In the genomic region with DNA sequence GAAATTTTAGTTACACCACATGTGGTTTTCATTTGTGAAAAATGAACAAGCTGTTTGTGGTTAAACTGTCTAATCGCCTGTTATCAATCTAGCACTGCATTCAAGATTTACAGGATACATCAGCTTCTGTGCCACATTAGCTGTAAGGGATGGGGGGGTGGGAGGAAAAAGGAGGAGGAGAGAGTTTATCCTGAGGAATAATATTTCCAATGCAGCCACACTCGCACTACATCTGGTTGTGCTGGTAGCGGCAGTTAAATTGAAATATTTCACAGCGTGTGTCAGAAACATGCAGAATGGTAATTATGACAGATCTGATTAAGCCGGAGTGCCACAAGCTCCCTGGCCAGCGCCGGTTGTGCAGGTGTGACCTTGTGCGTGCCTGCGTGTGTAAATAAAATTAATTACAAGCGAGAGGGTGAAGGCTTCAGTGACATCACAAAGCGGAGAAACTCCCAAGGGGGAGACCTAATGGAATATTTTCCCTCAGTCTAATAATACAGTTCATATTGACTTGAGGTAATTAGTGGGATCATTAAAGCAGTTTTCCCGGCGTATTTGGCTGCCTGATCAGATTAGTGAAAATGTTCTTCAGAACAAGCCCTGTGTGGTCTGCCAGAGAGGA, we compare ENCODE assay signal across 16 cellular contexts. TPM values are rescaled to one million over a fixed set of nuclear protein-coding genes. Genes with fewer than 3 reads are reported as not detected.
DNase-seq lines count a peak whose midpoint lies in the region; TF ChIP-seq lines count a peak whose summit lies in the region.
"Had no signal": no experiment of that assay in that cellular context is flagged by ENCODE, and none has a peak within 500 bp of the region (broad histone marks: within the 10 kb centered on the region; RNA-seq: fewer than 3 reads in every experiment).

No MANE protein-coding gene starts in this region.

- no peaks in the 10 kb centered on the region for H3K27me3 Mint-ChIP-seq in T-helper 2 cell treated with Interferon-gamma antibody and Interleukin-4, amounts not matched to agents 5 μg/mL and 100 μg/mL, for 36 hours (ENCODE audit: low read depth)
- H3K27me3 Mint-ChIP-seq in nephron progenitor cell (ENCODE audit: low read depth, poor library complexity): no peaks in the 10 kb centered on the region

- H3K9me3 Mint-ChIP-seq in T-helper 2 cell treated with Interferon-gamma antibody and Interleukin-4, amounts not matched to agents 5 μg/mL and 100 μg/mL, for 36 hours: no peaks in the 10 kb centered on the region
- no peaks in the 10 kb centered on the region for H3K9me3 Mint-ChIP-seq in nephron progenitor cell

- CTCF ChIA-PET in HEK293T (lab: Yijun Ruan, JAX): no interaction called here

- no peak for TF ChIP-seq CTCF in nephron progenitor cell (IDR thresholded peaks at IDR 0.05)
- TF ChIP-seq CTCF in breast epithelium (IDR thresholded peaks at IDR 0.05): no peak
- no peak for TF ChIP-seq CTCF in ascending aorta (IDR thresholded peaks at IDR 0.05)

- H3K4me3 Mint-ChIP-seq in T-helper 2 cell treated with Interferon-gamma antibody and Interleukin-4, amounts not matched to agents 5 μg/mL and 100 μg/mL, for 36 hours: peak overlapping the region; percentile 71
- H3K4me3 Mint-ChIP-seq in nephron progenitor cell: no peak overlapping the region

- DNase-seq in HEK293T (ENCODE audit: extremely low spot score) (peak; percentile 10), NCI-H1694 treated with DMSO at 0.1 percent for 48 hours (lab: John Stamatoyannopoulos, UW) (peak; percentile 8), nephron progenitor cell (no peak), breast epithelium (ENCODE audit: low spot score in 2 of 2) (no peak), ascending aorta (ENCODE audit: low spot score in 2 of 2) (no peak), activated gamma-delta T cell treated with Interleukin-2 at 50 U/mL for 16 hours (no peak)
- DNase-seq in T-helper 2 cell treated with Interferon-gamma antibody and Interleukin-4, amounts not matched to agents 5 μg/mL and 100 μg/mL, for 36 hours (ENCODE audit: low spot score): no peak
- DNase-seq: activated CD4-positive, CD25-positive, alpha-beta regulatory T cell treated with anti-CD3 and anti-CD28 coated beads, Interleukin-2, amount 50 U/mL, for 72 hours; amygdala; Calu3; hippocampal formation; mesenchymal stem cell; MM.1S had no signal

- peak overlapping the region; percentile 69 for H3K27ac Mint-ChIP-seq in T-helper 2 cell treated with Interferon-gamma antibody and Interleukin-4, amounts not matched to agents 5 μg/mL and 100 μg/mL, for 36 hours
- H3K27ac Mint-ChIP-seq in nephron progenitor cell: peak overlapping the region; percentile 9

- H3K36me3 ChIP-seq in breast epithelium (no peaks in the 10 kb centered on the region), ascending aorta (no peaks in the 10 kb centered on the region)

- intact Hi-C loops in breast epithelium (cut with DNase I; ENCODE audit: low total_unique reads): no loop called here
- intact Hi-C loops in ascending aorta (cut with DNase I): no loop called here

- H3K4me3 ChIP-seq in breast epithelium (no peak overlapping the region), ascending aorta (no peak overlapping the region)
- H3K4me3 ChIP-seq: GM12878, right atrium auricular region had no signal

- POLR2A ChIA-PET in HEK293T (lab: Yijun Ruan, JAX): interaction anchor here (0.8 kb wide), 1 partner anchor 627 kb away, joined by 3 read pairs; the partner anchor contains the start of gene TBC1D5

- H3K4me1 ChIP-seq in breast epithelium (no peaks in the 10 kb centered on the region), ascending aorta (no peaks in the 10 kb centered on the region)
- H3K4me1 ChIP-seq: right atrium auricular region had no signal

- TF ChIP-seq POLR2A in breast epithelium (IDR thresholded peaks at IDR 0.05): no peak

- H3K27me3 ChIP-seq in breast epithelium (no peaks in the 10 kb centered on the region), ascending aorta (no peaks in the 10 kb centered on the region)
- H3K27me3 ChIP-seq: right atrium auricular region had no signal

- H3K9me3 ChIP-seq in breast epithelium (no peaks in the 10 kb centered on the region), ascending aorta (no peaks in the 10 kb centered on the region)
- H3K9me3 ChIP-seq: right atrium auricular region had no signal

- peaks cover 79% of the 10 kb centered on the region for H3K36me3 Mint-ChIP-seq in T-helper 2 cell treated with Interferon-gamma antibody and Interleukin-4, amounts not matched to agents 5 μg/mL and 100 μg/mL, for 36 hours (ENCODE audit: low read depth)
- peaks cover 25% of the 10 kb centered on the region for H3K36me3 Mint-ChIP-seq in nephron progenitor cell (ENCODE audit: low read depth)

- peaks cover 75% of the 10 kb centered on the region for H3K4me1 Mint-ChIP-seq in T-helper 2 cell treated with Interferon-gamma antibody and Interleukin-4, amounts not matched to agents 5 μg/mL and 100 μg/mL, for 36 hours (ENCODE audit: low read depth)
- peaks cover 19% of the 10 kb centered on the region for H3K4me1 Mint-ChIP-seq in nephron progenitor cell

- H3K27ac ChIP-seq in breast epithelium (no peak overlapping the region), ascending aorta (no peak overlapping the region)
- H3K27ac ChIP-seq: HL-60, right atrium auricular region had no signal

TF ChIP-seq in HEK293T, 16 proteins besides CTCF, POLR2A, EP300 and RAD21:
- TF ChIP-seq NFRKB (IDR thresholded peaks at IDR 0.05) (no peak), FOXK2 (IDR thresholded peaks at IDR 0.05) (no peak), LEF1 (IDR thresholded peaks at IDR 0.05; ENCODE audit: borderline replicate concordance) (no peak), ELF4 (IDR thresholded peaks at IDR 0.05) (no peak), FOXM1 (IDR thresholded peaks at IDR 0.05; ENCODE audit: borderline replicate concordance) (no peak), PKNOX1 (IDR thresholded peaks at IDR 0.05) (no peak), BHLHE40 (IDR thresholded peaks at IDR 0.05; ENCODE audit: borderline replicate concordance) (no peak), SUZ12 (IDR thresholded peaks at IDR 0.05) (no peak), ZNF384 (IDR thresholded peaks at IDR 0.05) (no peak), FOXA1 (IDR thresholded peaks at IDR 0.05) (no peak), CTBP1 (IDR thresholded peaks at IDR 0.05; ENCODE audit: borderline replicate concordance) (no peak), HDGF (IDR thresholded peaks at IDR 0.05; ENCODE audit: borderline replicate concordance) (no peak), ARNT (IDR thresholded peaks at IDR 0.05) (no peak), SP1 (IDR thresholded peaks at IDR 0.05) (no peak), TARDBP (IDR thresholded peaks at IDR 0.05) (no peak), L3MBTL2 (conservative IDR thresholded peaks at IDR 0.05) (no peak)

RNA-seq across cellular contexts. Expression of gene SATB1, which starts 55.5 kb away (rescaled TPM):
- total RNA-seq in breast epithelium (10 to 100 TPM; 25.4 to 55.5 (median 51.1) TPM), ascending aorta (7.7 TPM)

Comparison
In these comparisons a context has a peak if more than half of its experiments do, and no peak if none do; other contexts are left out.
1. DNase-seq: peak in HEK293T (single experiment) and NCI-H1694 treated with DMSO at 0.1 percent for 48 hours (single experiment); none in T-helper 2 cell treated with Interferon-gamma antibody and Interleukin-4, amounts not matched to agents 5 μg/mL and 100 μg/mL, for 36 hours (single experiment), nephron progenitor cell (single experiment), breast epithelium (0 of 2), ascending aorta (0 of 2) and activated gamma-delta T cell treated with Interleukin-2 at 50 U/mL for 16 hours (single experiment).